In genomic region chr6:167294651-167295494, GRCh38 we compare ENCODE assay signal across 37 cellular contexts. TPM values are rescaled to one million over a fixed set of nuclear protein-coding genes. Genes with fewer than 3 reads are reported as not detected.
"Had no signal": no experiment of that assay in that cellular context is flagged by ENCODE, and none has a peak within 500 bp of the region (broad histone marks: within the 10 kb centered on the region; RNA-seq: fewer than 3 reads in every experiment).

No MANE protein-coding gene starts in this region.

- H3K4me2 ChIP-seq: KMS-11, PC-9 had no signal

- H3K4me3 ChIP-seq: PC-9 had no signal

- H3K36me3 ChIP-seq: brain microvascular endothelial cell had no signal

- ATAC-seq: activated CD8-positive, alpha-beta memory T cell treated with anti-CD3 and anti-CD28 coated beads, Interleukin-2, amount 10 ng/mL, durations not matched to agents 7 days and 5 days; activated naive CD8-positive, alpha-beta T cell treated with anti-CD3 and anti-CD28 coated beads, Interleukin-2, amount 50 U/mL, for 24 hours had no signal

- H3K9ac ChIP-seq: KMS-11 had no signal

- H3K27me3 ChIP-seq: brain microvascular endothelial cell had no signal

- DNase-seq: activated B cell treated with CpG ODN at 0.5 μM for 24 hours; activated CD4-positive, alpha-beta memory T cell treated with anti-CD3 and anti-CD28 coated beads, Interleukin-2, amount 10 ng/mL, durations not matched to agents 7 days and 5 days; activated CD4-positive, alpha-beta T cell treated with anti-CD3 and anti-CD28 coated beads for 4 hours; activated CD4-positive, alpha-beta T cell treated with anti-CD3 and anti-CD28 coated beads, Interleukin-2, amount 50 U/mL, for 1 hour; activated CD4-positive, CD25-positive, alpha-beta regulatory T cell treated with anti-CD3 and anti-CD28 coated beads, Interleukin-2, amount 50 U/mL, for 72 hours; activated CD8-positive, alpha-beta memory T cell treated with anti-CD3 and anti-CD28 coated beads for 24 hours; activated CD8-positive, alpha-beta memory T cell treated with anti-CD3 and anti-CD28 coated beads, Interleukin-2, amount 10 ng/mL, durations not matched to agents 7 days and 5 days; activated CD8-positive, alpha-beta memory T cell treated with anti-CD3 and anti-CD28 coated beads, Interleukin-2, amount 50 U/mL, for 48 hours; activated effector memory CD4-positive, alpha-beta T cell treated with Interleukin-2 at 50 U/mL for 16 hours; activated naive CD4-positive, alpha-beta T cell treated with anti-CD3 and anti-CD28 coated beads, Interleukin-2, amount 10 ng/mL, durations not matched to agents 7 days and 5 days; activated naive CD8-positive, alpha-beta T cell treated with anti-CD3 and anti-CD28 coated beads, Interleukin-2, amount 50 U/mL, for 24 hours; activated T-cell treated with anti-CD3 and anti-CD28 coated beads, Interleukin-2, amount 50 U/mL, for 48 hours; aorta; brain microvascular endothelial cell; central memory CD4-positive, alpha-beta T cell; MM.1S; MV-4-11; NCI-H1092; NCI-H1436 treated with DMSO at 0.1 percent for 48 hours; NCI-H1694 treated with DMSO at 0.1 percent for 48 hours; NCI-H2029; NCI-H2171; NCI-H510A; NCI-H526; NCI-H748 treated with DMSO at 0.1 percent for 48 hours; NK-92 treated with Interleukin-12 subunit alpha and Interleukin-12 subunit beta, amount 100 ng/mL, for 24 hours; PC-9; Right ventricle myocardium superior; SW 1271; T-helper 1 cell; T-helper 2 cell; T-helper 9 cell had no signal

- FAIRE-seq: RCC 7860 had no signal

- H2AFZ ChIP-seq: PC-9 had no signal

- H3K27ac ChIP-seq: brain microvascular endothelial cell, KMS-11, PC-9, VCaP had no signal

RNA-seq across cellular contexts. Expression of gene UNC93A, which starts 3.8 kb away (rescaled TPM):
- total RNA-seq: activated B cell treated with CpG ODN at 0.5 μM for 24 hours; activated CD4-positive, alpha-beta memory T cell treated with anti-CD3 and anti-CD28 coated beads, Interleukin-2, amount 10 ng/mL, durations not matched to agents 7 days and 5 days; activated CD8-positive, alpha-beta memory T cell treated with anti-CD3 and anti-CD28 coated beads, Interleukin-2, amount 10 ng/mL, durations not matched to agents 7 days and 5 days; aorta; LHCN-M2; OCI-LY7; PC-9; Right ventricle myocardium superior had no signal
- polyA plus RNA-seq: aorta had no signal

RNA-seq across cellular contexts. Expression of gene TTLL2, which starts 30.0 kb away (rescaled TPM):
- total RNA-seq: activated B cell treated with CpG ODN at 0.5 μM for 24 hours; activated CD4-positive, alpha-beta memory T cell treated with anti-CD3 and anti-CD28 coated beads, Interleukin-2, amount 10 ng/mL, durations not matched to agents 7 days and 5 days; activated CD8-positive, alpha-beta memory T cell treated with anti-CD3 and anti-CD28 coated beads, Interleukin-2, amount 10 ng/mL, durations not matched to agents 7 days and 5 days; aorta; LHCN-M2; OCI-LY7; PC-9; Right ventricle myocardium superior had no signal
- polyA plus RNA-seq: aorta had no signal
